In the genomic region with DNA sequence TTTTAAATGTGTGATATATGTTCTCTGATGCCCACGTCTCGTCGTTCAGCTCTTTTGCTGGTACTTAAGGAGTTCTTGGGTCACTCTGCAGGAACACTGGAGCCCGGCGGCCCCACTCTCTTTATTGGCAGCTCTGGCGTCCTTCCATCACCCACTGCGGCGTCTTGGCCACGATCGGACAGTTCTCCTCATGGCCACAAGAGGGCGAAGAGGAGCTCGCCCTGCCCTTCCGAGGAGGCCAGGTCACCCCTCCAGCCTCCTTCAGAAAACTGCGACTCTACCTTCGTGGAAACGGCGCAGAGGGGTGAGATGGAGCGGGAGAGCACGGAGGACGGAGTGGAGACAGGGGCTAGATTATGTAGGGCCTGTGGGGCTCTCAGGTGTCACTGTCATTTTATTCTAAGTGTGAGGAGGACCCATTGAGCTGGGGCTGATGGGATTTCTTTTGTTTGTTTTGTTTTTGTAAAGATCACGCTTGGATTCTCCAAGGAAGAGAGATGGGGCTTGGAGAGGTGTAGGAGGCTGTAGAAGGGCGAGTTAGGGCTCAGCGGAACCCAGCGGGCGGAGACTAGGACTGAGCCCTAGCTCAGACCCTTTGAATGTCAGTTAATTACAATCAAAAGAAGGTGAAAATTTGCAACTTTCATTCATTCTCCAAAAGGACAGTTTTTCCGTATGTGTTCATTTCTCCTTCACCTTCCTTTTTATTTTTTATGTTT, we compare ENCODE assay signal across 9 cellular contexts. TPM values are rescaled to one million over a fixed set of nuclear protein-coding genes. Genes with fewer than 3 reads are reported as not detected.
DNase-seq lines count a peak whose midpoint lies in the region; TF ChIP-seq lines count a peak whose summit lies in the region.
"Had no signal": no experiment of that assay in that cellular context is flagged by ENCODE, and none has a peak within 500 bp of the region (broad histone marks: within the 10 kb centered on the region; RNA-seq: fewer than 3 reads in every experiment).

No MANE protein-coding gene starts in this region.

- H3K9ac ChIP-seq in iPS-18a (ENCODE audit: low read length): no peak overlapping the region

- peak; percentile 51 for TF ChIP-seq CTCF in GM13977 (IDR thresholded peaks at IDR 0.05; ENCODE audit: extremely low read depth, insufficient read depth, missing control alignments)

- H3K4me3 ChIP-seq in iPS-18a (ENCODE audit: low read length): peak overlapping the region; percentile 57

- H3K9me3 ChIP-seq in iPS-18a (ENCODE audit: control insufficient read depth, low read depth, low read length): peaks cover 14% of the 10 kb centered on the region

- no peaks in the 10 kb centered on the region for H3K27me3 ChIP-seq in iPS-18a (ENCODE audit: control insufficient read depth, insufficient read depth, low read length)

- in situ Hi-C loops in GM13977 (cut with MboI; ENCODE audit: low pct_unique_long_range_greater_than_20kb, low sequenced_read_pairs, unreplicated experiment): no loop called here

- no peak overlapping the region for H3K27ac ChIP-seq in iPS-18a (ENCODE audit: low read length)

- H3K36me3 ChIP-seq in iPS-18a (ENCODE audit: control insufficient read depth, low read depth, low read length): no peaks in the 10 kb centered on the region

- H3K4me1 ChIP-seq in iPS-18a (ENCODE audit: control insufficient read depth, low read depth, low read length): peaks cover 12% of the 10 kb centered on the region

- peak; percentile 44 for DNase-seq in AG20443 (ENCODE audit: low spot score)
- DNase-seq in GM13977 (ENCODE audit: low spot score): no peak
- DNase-seq in RKO (ENCODE audit: low spot score): peak; percentile 6
- DNase-seq in OCI-M2 (lab: John Stamatoyannopoulos, UW; ENCODE audit: unreplicated experiment): no peak
- DNase-seq in NOMO-1 treated with dmso at 0.1 percent for 144 hours (lab: John Stamatoyannopoulos, UW; ENCODE audit: unreplicated experiment): no peak
- DNase-seq in mesenteric fat pad (ENCODE audit: low spot score): no peak
- DNase-seq in NCI-H1436 (lab: John Stamatoyannopoulos, UW): no peak
- DNase-seq: immature natural killer cell had no signal

RNA-seq across cellular contexts. Expression of a gene that starts 28.0 kb away (rescaled TPM):
- not detected for total RNA-seq in mesenteric fat pad

Comparison
In these comparisons a context has a peak if more than half of its experiments do, and no peak if none do; other contexts are left out.
1. DNase-seq: peak in AG20443 (single experiment) and RKO (single experiment); none in GM13977 (single experiment), OCI-M2 (single experiment), NOMO-1 treated with dmso at 0.1 percent for 144 hours (single experiment), mesenteric fat pad (single experiment) and NCI-H1436 (single experiment).